ENCODE assay signal across 1 cellular context in genomic region chr2:39570130-39570555, GRCh38.
TF ChIP-seq lines count a peak whose summit lies in the region.

No MANE protein-coding gene starts in this region.

TF ChIP-seq in HepG2, 621 proteins besides CTCF, POLR2A, EP300 and RAD21 (continued from another document and continues in another):
- TF ChIP-seq ZNF615 (CRISPR knock-in tag; IDR thresholded peaks at IDR 0.05; ENCODE audit: borderline replicate concordance), result no peak
- 0 out of 2 replicates have a peak, but pooled peaks have one; percentile 41 for TF ChIP-seq ZNF205 (CRISPR knock-in tag; IDR thresholded peaks at IDR 0.05)
- no peak for TF ChIP-seq ZNF777 (CRISPR knock-in tag; IDR thresholded peaks at IDR 0.05)
- 0 out of 2 replicates have a peak, but pooled peaks have one; percentile 73 for TF ChIP-seq POGZ (CRISPR knock-in tag; IDR thresholded peaks at IDR 0.05)
- TF ChIP-seq CREM (IDR thresholded peaks at IDR 0.05), result 0 out of 2 replicates have a peak, but pooled peaks have one; percentile 19
- no peak for TF ChIP-seq CREM (CRISPR knock-in tag; IDR thresholded peaks at IDR 0.05)
- TF ChIP-seq TEF (CRISPR knock-in tag; IDR thresholded peaks at IDR 0.05), result peak; percentile 46; the same call in 1 of the 2 replicates
- TF ChIP-seq ZBTB39 (CRISPR knock-in tag; IDR thresholded peaks at IDR 0.05), result no peak
- TF ChIP-seq ZNF276 (CRISPR knock-in tag; IDR thresholded peaks at IDR 0.05; ENCODE audit: low read depth), result no peak
- peak; percentile 79 for TF ChIP-seq ARID5B (CRISPR knock-in tag; IDR thresholded peaks at IDR 0.05)
- TF ChIP-seq BCL6 (CRISPR knock-in tag; IDR thresholded peaks at IDR 0.05), result peak; percentile 68
- peak; percentile 79 for TF ChIP-seq PAXIP1 (CRISPR knock-in tag; conservative IDR thresholded peaks at IDR 0.05)
- TF ChIP-seq ZMYM3 (CRISPR knock-in tag; IDR thresholded peaks at IDR 0.05), result no peak
- peak; percentile 56 for TF ChIP-seq SOX5 (CRISPR knock-in tag; IDR thresholded peaks at IDR 0.05; ENCODE audit: borderline replicate concordance)
- peak; percentile 73 for TF ChIP-seq ZNF644 (CRISPR knock-in tag; IDR thresholded peaks at IDR 0.05; ENCODE audit: low read depth)
- TF ChIP-seq ELF3 (CRISPR knock-in tag; IDR thresholded peaks at IDR 0.05), result peak; percentile 71; the same call in 1 of the 2 replicates
- peak; percentile 41; the same call in 1 of the 2 replicates for TF ChIP-seq SAP130 (CRISPR knock-in tag; IDR thresholded peaks at IDR 0.05; ENCODE audit: low read depth)
- TF ChIP-seq, protein P1, sequence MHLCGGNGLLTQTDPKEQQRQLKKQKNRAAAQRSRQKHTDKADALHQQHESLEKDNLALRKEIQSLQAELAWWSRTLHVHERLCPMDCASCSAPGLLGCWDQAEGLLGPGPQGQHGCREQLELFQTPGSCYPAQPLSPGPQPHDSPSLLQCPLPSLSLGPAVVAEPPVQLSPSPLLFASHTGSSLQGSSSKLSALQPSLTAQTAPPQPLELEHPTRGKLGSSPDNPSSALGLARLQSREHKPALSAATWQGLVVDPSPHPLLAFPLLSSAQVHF (CRISPR knock-in tag; IDR thresholded peaks at IDR 0.05), result no peak
- no peak for TF ChIP-seq MBD4 (IDR thresholded peaks at IDR 0.05; ENCODE audit: borderline replicate concordance, low read length)
- peak; percentile 55; the same call in 1 of the 2 replicates for TF ChIP-seq ZNF264 (CRISPR knock-in tag; IDR thresholded peaks at IDR 0.05)
- TF ChIP-seq NONO (IDR thresholded peaks at IDR 0.05), result no peak
- 0 out of 2 replicates have a peak, but pooled peaks have one; percentile 25 for TF ChIP-seq NONO (CRISPR knock-in tag; conservative IDR thresholded peaks at IDR 0.05)
- no peak for TF ChIP-seq SOX6 (IDR thresholded peaks at IDR 0.05)
- TF ChIP-seq SOX6 (CRISPR knock-in tag; IDR thresholded peaks at IDR 0.05), result peak; percentile 77
- TF ChIP-seq, protein P2, sequence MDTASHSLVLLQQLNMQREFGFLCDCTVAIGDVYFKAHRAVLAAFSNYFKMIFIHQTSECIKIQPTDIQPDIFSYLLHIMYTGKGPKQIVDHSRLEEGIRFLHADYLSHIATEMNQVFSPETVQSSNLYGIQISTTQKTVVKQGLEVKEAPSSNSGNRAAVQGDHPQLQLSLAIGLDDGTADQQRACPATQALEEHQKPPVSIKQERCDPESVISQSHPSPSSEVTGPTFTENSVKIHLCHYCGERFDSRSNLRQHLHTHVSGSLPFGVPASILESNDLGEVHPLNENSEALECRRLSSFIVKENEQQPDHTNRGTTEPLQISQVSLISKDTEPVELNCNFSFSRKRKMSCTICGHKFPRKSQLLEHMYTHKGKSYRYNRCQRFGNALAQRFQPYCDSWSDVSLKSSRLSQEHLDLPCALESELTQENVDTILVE (CRISPR knock-in tag; IDR thresholded peaks at IDR 0.05), result no peak
- TF ChIP-seq ZNF17 (CRISPR knock-in tag; IDR thresholded peaks at IDR 0.05), result 0 out of 2 replicates have a peak, but pooled peaks have one; percentile 47
- peak; percentile 50; the same call in 1 of the 2 replicates for TF ChIP-seq TCF7 (IDR thresholded peaks at IDR 0.05; ENCODE audit: low read depth)
- peak; percentile 55; the same call in 1 of the 2 replicates for TF ChIP-seq ZNF331 (CRISPR knock-in tag; IDR thresholded peaks at IDR 0.05)
- TF ChIP-seq MAFF (IDR thresholded peaks at IDR 0.05; ENCODE audit: low read depth, low read length), result peak; percentile 75; the same call in 1 of the 2 replicates
- TF ChIP-seq HMG20B (CRISPR knock-in tag; conservative IDR thresholded peaks at IDR 0.05), result peak; percentile 87
- TF ChIP-seq FOXA3 (CRISPR knock-in tag; IDR thresholded peaks at IDR 0.05), result peak; percentile 51
- peak; percentile 85; the same call in 1 of the 2 replicates for TF ChIP-seq AHDC1 (CRISPR knock-in tag; IDR thresholded peaks at IDR 0.05; ENCODE audit: borderline replicate concordance)
- TF ChIP-seq RFX3 (CRISPR knock-in tag; IDR thresholded peaks at IDR 0.05), result no peak
